ENCODE assay signal across 8 cellular contexts in genomic region chr16:9094008-9094846, GRCh38. TPM values are rescaled to one million over a fixed set of nuclear protein-coding genes. Genes with fewer than 3 reads are reported as not detected.
DNase-seq lines count a peak whose midpoint lies in the region; ATAC-seq, FAIRE-seq and TF ChIP-seq lines count a peak whose summit lies in the region.

No MANE protein-coding gene starts in this region.

- H3K9me3 Mint-ChIP-seq in CD14-positive monocyte (peaks cover 0 to 3% (median 0%) of the 10 kb centered on the region in 7 donors), natural killer cell (no peaks in the 10 kb centered on the region)
- H3K9me3 Mint-ChIP-seq in dendritic cell treated with granulocyte-macrophage colony-stimulating factor and Interleukin-4, amounts not matched to agents 40 ng/mL and 50 ng/mL, for 4 days = no peaks in the 10 kb centered on the region

- H3K27ac Mint-ChIP-seq in CD14-positive monocyte (peak overlapping the region; percentile 35 to 99 (median 88)), natural killer cell (peak overlapping the region; percentile 95 to 99)
- peak overlapping the region; percentile 99 for H3K27ac Mint-ChIP-seq in dendritic cell treated with granulocyte-macrophage colony-stimulating factor and Interleukin-4, amounts not matched to agents 40 ng/mL and 50 ng/mL, for 4 days

- H3K36me3 Mint-ChIP-seq in CD14-positive monocyte = peaks cover 48 to 57% of the 10 kb centered on the region in 2 donors
- peaks cover 65% of the 10 kb centered on the region for H3K36me3 Mint-ChIP-seq in dendritic cell treated with granulocyte-macrophage colony-stimulating factor and Interleukin-4, amounts not matched to agents 40 ng/mL and 50 ng/mL, for 4 days (ENCODE audit: low read depth)
- peaks cover 6% of the 10 kb centered on the region for H3K36me3 Mint-ChIP-seq in natural killer cell

- no peak for DNase-seq in CD14-positive monocyte (ENCODE audit: low spot score)
- no peak for DNase-seq in NB4 (ENCODE audit: low read depth)
- no peak for DNase-seq in natural killer cell
- no peak for DNase-seq in frontal cortex (ENCODE audit: low spot score in 2 of 2)
- no peak for DNase-seq in pons (ENCODE audit: low spot score)
- no peak for DNase-seq in HEK293T (ENCODE audit: extremely low spot score)

- POLR2A ChIA-PET in HEK293T (lab: Yijun Ruan, JAX) = interaction anchor here (1.6 kb wide), 1 partner anchor 9 kb away, joined by 4 read pairs; no protein-coding TSS in a partner anchor

- FAIRE-seq in frontal cortex (lab: Jason Lieb, UNC) = no peak

- H3K4me3 ChIP-seq in NB4 (ENCODE audit: low read depth, low read length) = peak overlapping the region; percentile 79

- ATAC-seq in natural killer cell (no peak), GM18873 (IDR thresholded peaks at IDR 0.05; ENCODE audit: low FRiP score, unreplicated experiment) (no peak)

- CTCF ChIA-PET in HEK293T (lab: Yijun Ruan, JAX) = interaction anchor here (1.1 kb wide), 1 partner anchor 161 kb away, joined by 3 read pairs; no protein-coding TSS in a partner anchor

- H3K4me3 Mint-ChIP-seq in CD14-positive monocyte (peak overlapping the region; percentile 99), natural killer cell (peak overlapping the region; percentile 100)
- peak overlapping the region; percentile 80 for H3K4me3 Mint-ChIP-seq in dendritic cell treated with granulocyte-macrophage colony-stimulating factor and Interleukin-4, amounts not matched to agents 40 ng/mL and 50 ng/mL, for 4 days

- H3K27me3 Mint-ChIP-seq in CD14-positive monocyte (ENCODE audit: low read depth in 3 of 3) (no peaks in the 10 kb centered on the region), natural killer cell (ENCODE audit: low read depth in 2 of 2) (no peaks in the 10 kb centered on the region)
- H3K27me3 Mint-ChIP-seq in dendritic cell treated with granulocyte-macrophage colony-stimulating factor and Interleukin-4, amounts not matched to agents 40 ng/mL and 50 ng/mL, for 4 days = no peaks in the 10 kb centered on the region

- intact Hi-C loops in CD14-positive monocyte (cut with micrococcal nuclease) = loop anchor here (5.0 to 10.0 kb wide), 4 partner anchors 33 to 132 kb away; partner anchors contain the start of gene USP7 (in 2 of the 2)
- intact Hi-C loops in dendritic cell treated with granulocyte-macrophage colony-stimulating factor and Interleukin-4, amounts not matched to agents 40 ng/mL and 50 ng/mL, for 4 days (cut with micrococcal nuclease) = loop anchor here (5.0 kb wide), 3 partner anchors 33 to 132 kb away; partner anchors contain the start of gene USP7
- intact Hi-C loops in natural killer cell (cut with micrococcal nuclease) = loop anchor here (5.0 kb wide), 1 partner anchor 132 kb away; the partner anchor contains the start of gene USP7

- TF ChIP-seq CTCF in CD14-positive monocyte (IDR thresholded peaks at IDR 0.05) (no peak), NB4 (IDR thresholded peaks at IDR 0.05; ENCODE audit: low read depth, low read length) (no peak), natural killer cell (IDR thresholded peaks at IDR 0.05) (no peak)

- no peak for TF ChIP-seq POLR2A in NB4 (IDR thresholded peaks at IDR 0.05; ENCODE audit: extremely low read depth, insufficient read length)

- H3K4me1 Mint-ChIP-seq in CD14-positive monocyte (peaks cover 49% of the 10 kb centered on the region), natural killer cell (peaks cover 74 to 79% of the 10 kb centered on the region in 2 donors)
- H3K4me1 Mint-ChIP-seq in dendritic cell treated with granulocyte-macrophage colony-stimulating factor and Interleukin-4, amounts not matched to agents 40 ng/mL and 50 ng/mL, for 4 days (ENCODE audit: low read depth) = peaks cover 57% of the 10 kb centered on the region

TF ChIP-seq in HEK293T, 16 proteins besides CTCF, POLR2A, EP300 and RAD21:
- TF ChIP-seq FOXM1 (IDR thresholded peaks at IDR 0.05; ENCODE audit: borderline replicate concordance) = no peak
- TF ChIP-seq LEF1 (IDR thresholded peaks at IDR 0.05; ENCODE audit: borderline replicate concordance) = no peak
- TF ChIP-seq TARDBP (IDR thresholded peaks at IDR 0.05) = no peak
- TF ChIP-seq ELF4 (IDR thresholded peaks at IDR 0.05) = no peak
- TF ChIP-seq FOXA1 (IDR thresholded peaks at IDR 0.05) = no peak
- TF ChIP-seq SUZ12 (IDR thresholded peaks at IDR 0.05) = no peak
- no peak for TF ChIP-seq SP1 (IDR thresholded peaks at IDR 0.05)
- TF ChIP-seq ZNF384 (IDR thresholded peaks at IDR 0.05) = no peak
- TF ChIP-seq HDGF (IDR thresholded peaks at IDR 0.05; ENCODE audit: borderline replicate concordance) = no peak
- TF ChIP-seq CTBP1 (IDR thresholded peaks at IDR 0.05; ENCODE audit: borderline replicate concordance) = no peak
- TF ChIP-seq PKNOX1 (IDR thresholded peaks at IDR 0.05) = no peak

RNA-seq across cellular contexts. Expression of gene HAPSTR1, which starts 2.8 kb away (rescaled TPM):
- polyA plus RNA-seq in CD14-positive monocyte = 10 to 100 TPM in 1 of 2 donors, 1 to 10 TPM in 1; 7.2 to 11.1 TPM
- 100 to 1,000 TPM; 135 to 145 (median 138) TPM for total RNA-seq in natural killer cell
- 132 TPM for total RNA-seq in frontal cortex
